ENCODE assay signal across 13 cellular contexts in the genomic region with DNA sequence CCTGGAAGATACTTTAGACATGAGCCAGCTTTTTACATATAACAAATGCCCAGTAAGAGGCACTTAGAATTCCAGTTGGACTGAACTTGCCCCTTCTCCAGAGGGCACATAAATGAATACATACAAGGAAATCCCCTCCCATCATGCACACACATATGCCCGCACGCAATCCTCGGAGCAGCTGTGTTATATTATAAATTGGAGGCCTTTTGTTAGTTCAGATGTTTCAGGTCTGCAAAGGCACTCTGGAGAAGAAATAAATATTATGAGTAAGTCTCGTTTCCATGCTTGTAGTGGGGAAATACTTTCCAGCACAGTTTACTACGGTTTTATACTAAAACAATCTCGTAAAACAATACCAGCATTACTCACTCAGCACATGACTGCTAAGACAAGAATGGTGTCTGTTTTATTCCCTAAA. TPM values are rescaled to one million over a fixed set of nuclear protein-coding genes. Genes with fewer than 3 reads are reported as not detected.
DNase-seq lines count a peak whose midpoint lies in the region; ATAC-seq and TF ChIP-seq lines count a peak whose summit lies in the region.
"Had no signal": no experiment of that assay in that cellular context is flagged by ENCODE, and none has a peak within 500 bp of the region (broad histone marks: within the 10 kb centered on the region; RNA-seq: fewer than 3 reads in every experiment).

No MANE protein-coding gene starts in this region.

- H3K4me3 ChIP-seq in left lung: no peak overlapping the region
- peak overlapping the region; percentile 6 for H3K4me3 ChIP-seq in thoracic aorta
- H3K4me3 ChIP-seq: upper lobe of left lung had no signal

- peak; percentile 97 for DNase-seq in HS-5 (ENCODE audit: low read depth)
- DNase-seq in caudate nucleus (lab: John Stamatoyannopoulos, UW): peak in 10 of 61 donors; percentile 1 to 43 (median 24)
- DNase-seq in left lung: no peak
- DNase-seq in thoracic aorta (ENCODE audit: low spot score): no peak
- DNase-seq in cerebellum (ENCODE audit: low spot score): no peak
- DNase-seq in NCI-H774 (lab: John Stamatoyannopoulos, UW): no peak
- DNase-seq: activated CD4-positive, alpha-beta memory T cell treated with anti-CD3 and anti-CD28 coated beads for 36 hours; NCI-H1092; upper lobe of left lung had no signal

- H3K4me1 ChIP-seq in left lung (no peaks in the 10 kb centered on the region), thoracic aorta (ENCODE audit: control insufficient read depth in 1 of 2, low read depth in 2 of 2) (peaks cover 12 to 36% of the 10 kb centered on the region in 2 donors)
- H3K4me1 ChIP-seq: upper lobe of left lung had no signal

- H3K9me3 ChIP-seq in left lung: no peaks in the 10 kb centered on the region
- H3K9me3 ChIP-seq in thoracic aorta: no peaks in the 10 kb centered on the region
- H3K9me3 ChIP-seq: upper lobe of left lung had no signal

- H3K36me3 ChIP-seq in left lung (no peaks in the 10 kb centered on the region), thoracic aorta (no peaks in the 10 kb centered on the region)
- H3K36me3 ChIP-seq: upper lobe of left lung had no signal

- no peak for TF ChIP-seq CTCF in left lung (IDR thresholded peaks at IDR 0.05)
- TF ChIP-seq CTCF in thoracic aorta (IDR thresholded peaks at IDR 0.05): no peak

- H3K27me3 ChIP-seq in left lung (no peaks in the 10 kb centered on the region), thoracic aorta (replicated peaks; ENCODE audit: insufficient read depth) (no peaks in the 10 kb centered on the region)
- H3K27me3 ChIP-seq: upper lobe of left lung had no signal

- ATAC-seq in left lung (peak; percentile 44), thoracic aorta (ENCODE audit: insufficient number of reproducible peaks, low FRiP score, low read depth) (peak; percentile 49), HG02678 (IDR thresholded peaks at IDR 0.05; ENCODE audit: unreplicated experiment) (no peak), HG02623 (IDR thresholded peaks at IDR 0.05; ENCODE audit: unreplicated experiment) (no peak)

- peak overlapping the region; percentile 97 for H3K27ac ChIP-seq in caudate nucleus (ENCODE audit: low read depth, low read length)
- no peak overlapping the region for H3K27ac ChIP-seq in left lung
- peak overlapping the region; percentile 46 to 63 for H3K27ac ChIP-seq in thoracic aorta

- intact Hi-C loops in left lung (cut with DNase I): no loop called here

RNA-seq across cellular contexts. Expression of a gene that starts 17.6 kb away (rescaled TPM):
- total RNA-seq in left lung: under 1 TPM; 0.82 to 0.89 TPM
- total RNA-seq in thoracic aorta: under 1 TPM in 1 of 2 donors, not detected in 1; 0.71 TPM
- total RNA-seq in cerebellum: 0.27 TPM
- total RNA-seq: activated CD4-positive, alpha-beta memory T cell treated with anti-CD3 and anti-CD28 coated beads for 36 hours; kidney epithelial cell; OCI-LY7 had no signal

Comparison
In these comparisons a context has a peak if more than half of its experiments do, and no peak if none do; other contexts are left out.
1. H3K27ac ChIP-seq: peak in caudate nucleus (single experiment) and thoracic aorta (2 of 2); none in left lung (0 of 2).
2. ATAC-seq: peak in left lung (single experiment) and thoracic aorta (single experiment); none in HG02678 (single experiment) and HG02623 (single experiment).